ENCODE assay signal across 8 cellular contexts in genomic region chr12:117098361-117099217, GRCh38. TPM values are rescaled to one million over a fixed set of nuclear protein-coding genes. Genes with fewer than 3 reads are reported as not detected.
A peak's percentile ranks its signal among the peaks of the same experiment; 100 is the strongest.
DNase-seq lines count a peak whose midpoint lies in the region; ATAC-seq and TF ChIP-seq lines count a peak whose summit lies in the region.

No MANE protein-coding gene starts in this region.

- peak; percentile 81 to 91 (median 88) for DNase-seq in body of pancreas
- DNase-seq in lower lobe of right lung: peak; percentile 51
- no peak for DNase-seq in thoracic aorta (ENCODE audit: low spot score)
- DNase-seq in hypothalamus (lab: John Stamatoyannopoulos, UW): no peak
- no peak for DNase-seq in NCI-H1092 treated with DMSO at 0.1 percent for 48 hours (lab: John Stamatoyannopoulos, UW)

- H3K4me2 ChIP-seq in OCI-LY1 (ENCODE audit: low read length): peak overlapping the region; percentile 56

- H3K4me1 ChIP-seq in OCI-LY1 (ENCODE audit: insufficient read depth, low read length, severe bottlenecking) (peaks cover 12% of the 10 kb centered on the region), body of pancreas (peaks cover 64% of the 10 kb centered on the region), lower lobe of right lung (peaks cover 15% of the 10 kb centered on the region), thoracic aorta (ENCODE audit: control insufficient read depth in 1 of 2, low read depth in 2 of 2) (peaks cover 0 to 15% of the 10 kb centered on the region in 2 donors)

- ATAC-seq in GM18858 (IDR thresholded peaks at IDR 0.05; ENCODE audit: unreplicated experiment) (peak; percentile 29), HG02610 (IDR thresholded peaks at IDR 0.05; ENCODE audit: unreplicated experiment) (peak; percentile 33), body of pancreas (peak; percentile 72), lower lobe of right lung (peak; percentile 58 to 64), thoracic aorta (ENCODE audit: insufficient number of reproducible peaks, low FRiP score, low read depth) (no peak)

- H4K20me1 ChIP-seq in OCI-LY1 (ENCODE audit: insufficient read depth, low read length): no peaks in the 10 kb centered on the region

- TF ChIP-seq CTCF in OCI-LY1 (IDR thresholded peaks at IDR 0.05; ENCODE audit: low read length): no peak
- peak in 2 of 7 experiments; percentile 5 to 12 for TF ChIP-seq CTCF in body of pancreas (IDR thresholded peaks at IDR 0.05)
- TF ChIP-seq CTCF in lower lobe of right lung (IDR thresholded peaks at IDR 0.05): no peak
- TF ChIP-seq CTCF in thoracic aorta (IDR thresholded peaks at IDR 0.05): no peak

- intact Hi-C loops in body of pancreas (cut with DNase I): no loop called here
- intact Hi-C loops in lower lobe of right lung (cut with DNase I): no loop called here

- H2AFZ ChIP-seq in OCI-LY1 (ENCODE audit: low read length): no peak overlapping the region

- H3K4me3 ChIP-seq in OCI-LY1 (ENCODE audit: low read depth, low read length, poor library complexity, severe bottlenecking) (peak overlapping the region; percentile 62), body of pancreas (peak overlapping the region; percentile 73 to 93), lower lobe of right lung (peak overlapping the region; percentile 72), thoracic aorta (peak overlapping the region; percentile 77)

- H3K79me2 ChIP-seq in OCI-LY1 (ENCODE audit: insufficient read depth, low read length): no peaks in the 10 kb centered on the region

- H3K36me3 ChIP-seq in OCI-LY1 (ENCODE audit: insufficient read depth, low read length) (no peaks in the 10 kb centered on the region), body of pancreas (replicated peaks in 1 of 2; ENCODE audit: insufficient read depth in 1 of 2, low read depth in 2 of 2) (no peaks in the 10 kb centered on the region), lower lobe of right lung (no peaks in the 10 kb centered on the region), thoracic aorta (no peaks in the 10 kb centered on the region)

- H3K9me3 ChIP-seq in OCI-LY1 (ENCODE audit: low read length) (no peaks in the 10 kb centered on the region), body of pancreas (no peaks in the 10 kb centered on the region), lower lobe of right lung (no peaks in the 10 kb centered on the region), thoracic aorta (no peaks in the 10 kb centered on the region)

- H3F3A ChIP-seq in OCI-LY1 (ENCODE audit: insufficient read depth, low read length): no peaks in the 10 kb centered on the region

- peaks cover 14% of the 10 kb centered on the region; the same call in 1 of the 2 replicates for H3K27me3 ChIP-seq in OCI-LY1 (ENCODE audit: insufficient read depth, low read length)
- no peaks in the 10 kb centered on the region for H3K27me3 ChIP-seq in body of pancreas
- H3K27me3 ChIP-seq in lower lobe of right lung (ENCODE audit: low read depth): peaks cover 36% of the 10 kb centered on the region
- no peaks in the 10 kb centered on the region for H3K27me3 ChIP-seq in thoracic aorta (replicated peaks; ENCODE audit: insufficient read depth)

- H3K9ac ChIP-seq in OCI-LY1 (ENCODE audit: low read length): peak overlapping the region; percentile 19; the same call in 1 of the 2 replicates

- TF ChIP-seq POLR2A in body of pancreas (IDR thresholded peaks at IDR 0.05): peak in 2 of 3 donors; percentile 42 to 46

- H3K9me2 ChIP-seq in OCI-LY1 (ENCODE audit: low read depth, low read length): no peaks in the 10 kb centered on the region

- 0 to 1% methylated on average over 4 to 74 of the region's 85 CpGs for WGBS in body of pancreas, 2 donors

- no peak overlapping the region for H3K27ac ChIP-seq in OCI-LY1 (ENCODE audit: low read depth, low read length, poor library complexity, severe bottlenecking)
- H3K27ac ChIP-seq in body of pancreas: peak overlapping the region; percentile 48 to 91 (median 85)
- peak overlapping the region; percentile 31 for H3K27ac ChIP-seq in lower lobe of right lung
- H3K27ac ChIP-seq in thoracic aorta: no peak overlapping the region

RNA-seq across cellular contexts. Expression of gene TESC, which starts 0.6 kb away (rescaled TPM):
- 100 to 1,000 TPM; 110 to 127 TPM for total RNA-seq in body of pancreas
- total RNA-seq in lower lobe of right lung: 7.3 TPM
- 10 to 100 TPM in 1 of 2 donors, 1 to 10 TPM in 1; 5.6 to 13.1 TPM for total RNA-seq in thoracic aorta

Comparison
In these comparisons a context has a peak if more than half of its experiments do, and no peak if none do; other contexts are left out.
1. H3K27ac ChIP-seq: peak in body of pancreas (4 of 4) and lower lobe of right lung (single experiment); none in OCI-LY1 (single experiment) and thoracic aorta (0 of 2).
2. DNase-seq: peak in body of pancreas (4 of 4) and lower lobe of right lung (single experiment); none in thoracic aorta (single experiment), hypothalamus (0 of 51) and NCI-H1092 treated with DMSO at 0.1 percent for 48 hours (single experiment).
3. RNA of gene TESC, which starts 0.6 kb away (total RNA-seq): 110 to 127 TPM in body of pancreas; 5.6 to 13.1 TPM in thoracic aorta and 7.3 TPM in lower lobe of right lung (single experiment); every median in the first group is over 4 times any median in the second.
4. Peak in every context shown above with its lines, with median percentiles within 50 percentile points of each other: H3K4me3 ChIP-seq.